8 cellular contexts compared by ENCODE assay signal in genomic region chr16:64782484-64782883, GRCh38.
"Had no signal": no experiment of that assay in that cellular context is flagged by ENCODE, and none has a peak within 500 bp of the region (broad histone marks: within the 10 kb centered on the region; RNA-seq: fewer than 3 reads in every experiment).

No MANE protein-coding gene starts in this region.

- H2AFZ ChIP-seq: GM23338 had no signal

- H3K27ac ChIP-seq: HL-60 had no signal

- DNase-seq: H9, HCEC 1CT, HFFc6, KG1 had no signal

- H3K4me3 ChIP-seq: GM23338, K562 had no signal

- ATAC-seq: GM23338, HepG2, K562 had no signal

- H3K4me2 ChIP-seq: GM23338 had no signal
